20 cellular contexts compared by ENCODE assay signal in genomic region chr1:26894263-26894662, GRCh38. TPM values are rescaled to one million over a fixed set of nuclear protein-coding genes. Genes with fewer than 3 reads are reported as not detected.
DNase-seq lines count a peak whose midpoint lies in the region; ATAC-seq, FAIRE-seq and TF ChIP-seq lines count a peak whose summit lies in the region.
"Had no signal": no experiment of that assay in that cellular context is flagged by ENCODE, and none has a peak within 500 bp of the region (broad histone marks: within the 10 kb centered on the region; RNA-seq: fewer than 3 reads in every experiment).

No MANE protein-coding gene starts in this region.

- H3K4me3 ChIP-seq in astrocyte (ENCODE audit: insufficient read depth, low read depth, low read length) (no peak overlapping the region), keratinocyte (ENCODE audit: control insufficient read depth in 2 of 3, extremely low read depth in 1 of 3, insufficient read depth in 2 of 3, low read depth in 1 of 3, low read length in 3 of 3) (no peak overlapping the region), ovary (no peak overlapping the region)
- H3K4me3 ChIP-seq in CD4-positive, alpha-beta memory T cell (ENCODE audit: low read length in 2 of 2), result no peak overlapping the region
- H3K4me3 ChIP-seq: A549, SJCRH30 had no signal

- H3K9ac ChIP-seq in astrocyte (ENCODE audit: low read length) (no peak overlapping the region), keratinocyte (ENCODE audit: control insufficient read depth, extremely low read depth, insufficient read depth, low read length) (no peak overlapping the region)

- dilution Hi-C loops in keratinocyte (cut with MboI; ENCODE audit: extremely low pct_ligation_motif_present, low sequenced_read_pairs), result no loop called here

- H3K9me3 ChIP-seq in astrocyte (ENCODE audit: insufficient read depth, low read depth, low read length) (no peaks in the 10 kb centered on the region), keratinocyte (ENCODE audit: control insufficient read depth, low read depth, low read length) (no peaks in the 10 kb centered on the region), ovary (no peaks in the 10 kb centered on the region)
- no peaks in the 10 kb centered on the region for H3K9me3 ChIP-seq in CD4-positive, alpha-beta memory T cell (ENCODE audit: control insufficient read depth in 1 of 2, low read length in 2 of 2)
- H3K9me3 ChIP-seq: A549, SJCRH30 had no signal

- no peak for TF ChIP-seq CTCF in astrocyte (IDR thresholded peaks at IDR 0.05; ENCODE audit: insufficient read depth, low read depth, low read length)
- no peak for TF ChIP-seq CTCF in keratinocyte (optimal IDR thresholded peaks at IDR 0.05 in 1 of 3, IDR thresholded peaks at IDR 0.05 in 1 of 3, conservative IDR thresholded peaks at IDR 0.05 in 1 of 3; ENCODE audit: extremely low read depth in 1 of 3, insufficient read depth in 2 of 3, low read length in 3 of 3)
- TF ChIP-seq CTCF in ovary (IDR thresholded peaks at IDR 0.05), result no peak

- H3K27me3 ChIP-seq in astrocyte (ENCODE audit: insufficient read depth, low read length) (no peaks in the 10 kb centered on the region), keratinocyte (ENCODE audit: control insufficient read depth, extremely low read depth, insufficient read depth, low read length) (no peaks in the 10 kb centered on the region), ovary (no peaks in the 10 kb centered on the region)
- no peaks in the 10 kb centered on the region for H3K27me3 ChIP-seq in CD4-positive, alpha-beta memory T cell (ENCODE audit: insufficient read depth, low read length)
- H3K27me3 ChIP-seq: SJCRH30 had no signal

- no peak for FAIRE-seq in astrocyte (lab: Jason Lieb, UNC)
- peak; percentile 68 for FAIRE-seq in keratinocyte (lab: Jason Lieb, UNC)
- FAIRE-seq: A549, G401.6, GM12892, H1 had no signal

- peaks cover 15% of the 10 kb centered on the region for H3K4me1 Mint-ChIP-seq in activated naive CD8-positive, alpha-beta T cell treated with anti-CD3 and anti-CD28 coated beads for 36 hours
- H3K4me1 Mint-ChIP-seq in activated naive CD8-positive, alpha-beta T cell treated with anti-CD3 and anti-CD28 coated beads, Interleukin-2, amount 50 U/mL, for 24 hours, result peaks cover 22% of the 10 kb centered on the region
- H3K4me1 Mint-ChIP-seq in astrocyte (ENCODE audit: low read depth, unreplicated experiment), result peaks cover 9% of the 10 kb centered on the region
- peaks cover 22 to 33% of the 10 kb centered on the region in 2 donors for H3K4me1 Mint-ChIP-seq in stimulated activated naive B cell treated with anti-CD40 and anti-IgM and Interleukin-4, amounts not matched to agents 10 μg/mL and 1 μg/mL and 100 μg/mL, for 72 hours
- H3K4me1 Mint-ChIP-seq in CD4-positive, alpha-beta memory T cell, result peaks cover 9 to 40% (median 21%) of the 10 kb centered on the region in 4 donors

- no peak for TF ChIP-seq EP300 in ovary (IDR thresholded peaks at IDR 0.05)

- no peaks in the 10 kb centered on the region for H3K27me3 Mint-ChIP-seq in activated naive CD8-positive, alpha-beta T cell treated with anti-CD3 and anti-CD28 coated beads for 36 hours
- H3K27me3 Mint-ChIP-seq in activated naive CD8-positive, alpha-beta T cell treated with anti-CD3 and anti-CD28 coated beads, Interleukin-2, amount 50 U/mL, for 24 hours, result no peaks in the 10 kb centered on the region
- no peaks in the 10 kb centered on the region for H3K27me3 Mint-ChIP-seq in astrocyte (ENCODE audit: low read depth, unreplicated experiment)
- H3K27me3 Mint-ChIP-seq in stimulated activated naive B cell treated with anti-CD40 and anti-IgM and Interleukin-4, amounts not matched to agents 10 μg/mL and 1 μg/mL and 100 μg/mL, for 72 hours, result no peaks in the 10 kb centered on the region
- no peaks in the 10 kb centered on the region for H3K27me3 Mint-ChIP-seq in CD4-positive, alpha-beta memory T cell

- H2AFZ ChIP-seq in astrocyte (ENCODE audit: low read depth, low read length), result no peak overlapping the region
- no peak overlapping the region for H2AFZ ChIP-seq in keratinocyte (ENCODE audit: control insufficient read depth, low read length)

- no peak overlapping the region for H3K27ac ChIP-seq in astrocyte (ENCODE audit: low read depth, low read length)
- no peak overlapping the region for H3K27ac ChIP-seq in keratinocyte (ENCODE audit: control insufficient read depth, insufficient read depth, low read length)
- no peak overlapping the region for H3K27ac ChIP-seq in ovary
- H3K27ac ChIP-seq in CD4-positive, alpha-beta memory T cell (ENCODE audit: low read depth, low read length), result no peak overlapping the region
- H3K27ac ChIP-seq: A549, SJCRH30 had no signal

- peaks cover 13% of the 10 kb centered on the region for H3K36me3 Mint-ChIP-seq in activated naive CD8-positive, alpha-beta T cell treated with anti-CD3 and anti-CD28 coated beads for 36 hours
- peaks cover 27% of the 10 kb centered on the region for H3K36me3 Mint-ChIP-seq in activated naive CD8-positive, alpha-beta T cell treated with anti-CD3 and anti-CD28 coated beads, Interleukin-2, amount 50 U/mL, for 24 hours (ENCODE audit: low read depth)
- peaks cover 15% of the 10 kb centered on the region for H3K36me3 Mint-ChIP-seq in astrocyte (ENCODE audit: low read depth, unreplicated experiment)
- H3K36me3 Mint-ChIP-seq in stimulated activated naive B cell treated with anti-CD40 and anti-IgM and Interleukin-4, amounts not matched to agents 10 μg/mL and 1 μg/mL and 100 μg/mL, for 72 hours, result peaks cover 42 to 48% of the 10 kb centered on the region in 2 donors
- H3K36me3 Mint-ChIP-seq in CD4-positive, alpha-beta memory T cell, result peaks cover 25 to 61% of the 10 kb centered on the region in 2 donors

- TF ChIP-seq POLR2A in ovary (IDR thresholded peaks at IDR 0.05), result no peak

- no peak for ATAC-seq in activated naive CD8-positive, alpha-beta T cell treated with anti-CD3 and anti-CD28 coated beads, Interleukin-2, amount 50 U/mL, for 24 hours
- no peak for ATAC-seq in stimulated activated naive B cell treated with anti-CD40 and anti-IgM and Interleukin-4, amounts not matched to agents 10 μg/mL and 1 μg/mL and 100 μg/mL, for 72 hours (replicated peaks)
- ATAC-seq in HG02852 (IDR thresholded peaks at IDR 0.05; ENCODE audit: unreplicated experiment), result no peak
- ATAC-seq: A549 had no signal

- CTCF ChIA-PET in CD4-positive, alpha-beta memory T cell (lab: Charles Lee; ENCODE audit: partially characterized antibody), result interaction anchor here (1.0 to 1.1 kb wide), 2 partner anchors 8 to 15 kb away, joined by 3 to 4 read pairs; no protein-coding TSS in a partner anchor

- 91 to 92% (median 92%) methylated on average over 13 of the region's 13 CpGs for WGBS in ovary, 3 donors

- DNase-seq in activated naive CD8-positive, alpha-beta T cell treated with anti-CD3 and anti-CD28 coated beads for 36 hours, result no peak
- no peak for DNase-seq in activated naive CD8-positive, alpha-beta T cell treated with anti-CD3 and anti-CD28 coated beads, Interleukin-2, amount 50 U/mL, for 24 hours
- DNase-seq in astrocyte (ENCODE audit: low read depth), result no peak
- no peak for DNase-seq in keratinocyte (ENCODE audit: low read depth, low spot score)
- DNase-seq in stimulated activated naive B cell treated with anti-CD40 and anti-IgM and Interleukin-4, amounts not matched to agents 10 μg/mL and 1 μg/mL and 100 μg/mL, for 72 hours, result no peak
- no peak for DNase-seq in ovary
- no peak for DNase-seq in CD4-positive, alpha-beta memory T cell
- DNase-seq: DMS79 treated with DMSO at 0.1 percent for 48 hours, HFFc6, Karpas-422, NCI-H1417, NCI-H2029, NCI-H510A, SJCRH30 had no signal

- no peaks in the 10 kb centered on the region for H3K9me3 Mint-ChIP-seq in activated naive CD8-positive, alpha-beta T cell treated with anti-CD3 and anti-CD28 coated beads for 36 hours
- H3K9me3 Mint-ChIP-seq in activated naive CD8-positive, alpha-beta T cell treated with anti-CD3 and anti-CD28 coated beads, Interleukin-2, amount 50 U/mL, for 24 hours, result no peaks in the 10 kb centered on the region
- H3K9me3 Mint-ChIP-seq in astrocyte (ENCODE audit: unreplicated experiment), result no peaks in the 10 kb centered on the region
- no peaks in the 10 kb centered on the region for H3K9me3 Mint-ChIP-seq in stimulated activated naive B cell treated with anti-CD40 and anti-IgM and Interleukin-4, amounts not matched to agents 10 μg/mL and 1 μg/mL and 100 μg/mL, for 72 hours
- H3K9me3 Mint-ChIP-seq in CD4-positive, alpha-beta memory T cell, result no peaks in the 10 kb centered on the region
- H3K9me3 Mint-ChIP-seq: CD14-positive monocyte, HFFc6 had no signal

- H3K27ac Mint-ChIP-seq in activated naive CD8-positive, alpha-beta T cell treated with anti-CD3 and anti-CD28 coated beads for 36 hours, result peak overlapping the region; percentile 1
- H3K27ac Mint-ChIP-seq in activated naive CD8-positive, alpha-beta T cell treated with anti-CD3 and anti-CD28 coated beads, Interleukin-2, amount 50 U/mL, for 24 hours, result no peak overlapping the region
- H3K27ac Mint-ChIP-seq in astrocyte (ENCODE audit: unreplicated experiment), result no peak overlapping the region
- peak overlapping the region; percentile 11 for H3K27ac Mint-ChIP-seq in stimulated activated naive B cell treated with anti-CD40 and anti-IgM and Interleukin-4, amounts not matched to agents 10 μg/mL and 1 μg/mL and 100 μg/mL, for 72 hours
- H3K27ac Mint-ChIP-seq in CD4-positive, alpha-beta memory T cell, result peak overlapping the region in 3 of 7 donors; percentile 12 to 79 (median 71)
- H3K27ac Mint-ChIP-seq: HFFc6 had no signal

- H3K9me1 ChIP-seq in keratinocyte (ENCODE audit: control insufficient read depth, extremely low read depth, insufficient read depth, low read length), result no peaks in the 10 kb centered on the region

- H3K79me2 ChIP-seq in astrocyte (ENCODE audit: insufficient read depth, low read length), result peaks cover 41% of the 10 kb centered on the region
- peaks cover 27% of the 10 kb centered on the region for H3K79me2 ChIP-seq in keratinocyte (ENCODE audit: control insufficient read depth, insufficient read depth, low read length)

- H4K20me1 ChIP-seq in astrocyte (ENCODE audit: insufficient read depth, low read length), result peaks cover 9% of the 10 kb centered on the region
- no peaks in the 10 kb centered on the region for H4K20me1 ChIP-seq in keratinocyte (ENCODE audit: control insufficient read depth, extremely low read depth, insufficient read depth, low read length)

- POLR2A ChIA-PET in CD4-positive, alpha-beta memory T cell (lab: Charles Lee; ENCODE audit: partially characterized antibody), result no interaction called here

- no peak overlapping the region for H3K4me2 ChIP-seq in astrocyte (ENCODE audit: low read length)
- peak overlapping the region; percentile 19 for H3K4me2 ChIP-seq in keratinocyte (ENCODE audit: control insufficient read depth, extremely low read depth, insufficient read depth, low read depth, low read length)
- H3K4me2 ChIP-seq: A549 had no signal

- H3K4me3 Mint-ChIP-seq in activated naive CD8-positive, alpha-beta T cell treated with anti-CD3 and anti-CD28 coated beads for 36 hours, result no peak overlapping the region
- H3K4me3 Mint-ChIP-seq in activated naive CD8-positive, alpha-beta T cell treated with anti-CD3 and anti-CD28 coated beads, Interleukin-2, amount 50 U/mL, for 24 hours, result no peak overlapping the region
- H3K4me3 Mint-ChIP-seq in astrocyte (ENCODE audit: unreplicated experiment), result peak overlapping the region; percentile 50
- H3K4me3 Mint-ChIP-seq in stimulated activated naive B cell treated with anti-CD40 and anti-IgM and Interleukin-4, amounts not matched to agents 10 μg/mL and 1 μg/mL and 100 μg/mL, for 72 hours, result no peak overlapping the region
- peak overlapping the region in 1 of 8 donors; percentile 62 for H3K4me3 Mint-ChIP-seq in CD4-positive, alpha-beta memory T cell
- H3K4me3 Mint-ChIP-seq: CD14-positive monocyte, HFFc6 had no signal

- intact Hi-C loops in ovary (cut with DNase I), result no loop called here
- intact Hi-C loops in CD4-positive, alpha-beta memory T cell (cut with micrococcal nuclease), result no loop called here

- H3K4me1 ChIP-seq in astrocyte (ENCODE audit: insufficient read depth, low read length) (peaks cover 16% of the 10 kb centered on the region), keratinocyte (ENCODE audit: control insufficient read depth, extremely low read depth, insufficient read depth, low read length) (peaks cover 27% of the 10 kb centered on the region), ovary (ENCODE audit: insufficient read depth) (peaks cover 4% of the 10 kb centered on the region)
- H3K4me1 ChIP-seq in CD4-positive, alpha-beta memory T cell (ENCODE audit: insufficient read depth, low read length), result peaks cover 23% of the 10 kb centered on the region

- H3K36me3 ChIP-seq in astrocyte (ENCODE audit: insufficient read depth, low read length), result peaks cover 24% of the 10 kb centered on the region
- H3K36me3 ChIP-seq in keratinocyte (ENCODE audit: control insufficient read depth in 2 of 2, extremely low read depth in 1 of 2, insufficient read depth in 2 of 2, low read length in 2 of 2), result peaks cover 11 to 16% of the 10 kb centered on the region in 2 experiments
- no peaks in the 10 kb centered on the region for H3K36me3 ChIP-seq in ovary
- peaks cover 44% of the 10 kb centered on the region for H3K36me3 ChIP-seq in CD4-positive, alpha-beta memory T cell (ENCODE audit: insufficient read depth, low read length)

RNA-seq across cellular contexts. Expression of gene GPN2, which starts 4.2 kb away (rescaled TPM):
- total RNA-seq in activated naive CD8-positive, alpha-beta T cell treated with anti-CD3 and anti-CD28 coated beads for 36 hours, result 10 to 100 TPM; 64.1 to 65.0 TPM
- total RNA-seq in astrocyte, result 24.5 and 25.5 TPM in 2 replicates
- 31.9 to 43.7 TPM (median 37.2 TPM) in 3 replicates for polyA plus RNA-seq in keratinocyte
- polyA plus RNA-seq in keratinocyte (2011; ENCODE audit: low read depth), result 8.2 TPM
- 31.2 and 33.2 TPM in 2 replicates for polyA plus RNA-seq in keratinocyte (2011; cell fraction: cytosol; rRNA removed)
- 29.8 and 42.6 TPM in 2 replicates for polyA plus RNA-seq in keratinocyte (2011; cell fraction: nucleus; rRNA removed)
- polyA plus RNA-seq in keratinocyte (2012; ENCODE audit: low replicate concordance), result 15.2 and 33.1 TPM in 2 replicates
- polyA minus RNA-seq in keratinocyte, result 32.8 to 56.8 TPM (median 45.6 TPM) in 3 replicates
- 17.3 TPM for polyA minus RNA-seq in keratinocyte (2011; cell fraction: cytosol; rRNA and poly(A)+ RNA removed)
- 19.7 and 26.1 TPM in 2 replicates for polyA minus RNA-seq in keratinocyte (2011; cell fraction: nucleus; rRNA and poly(A)+ RNA removed)
- 10 to 100 TPM in 5 of 7 donors, 1 to 10 TPM in 2; 6.9 to 27.8 (median 20.4) TPM for total RNA-seq in ovary
- 10 to 100 TPM; 14.6 to 20.9 TPM for polyA plus RNA-seq in ovary
- 10 to 100 TPM; 37.0 to 38.0 TPM for total RNA-seq in CD4-positive, alpha-beta memory T cell
- polyA plus RNA-seq in CD4-positive, alpha-beta memory T cell, result 10 to 100 TPM; 15.3 to 18.8 TPM

RNA-seq across cellular contexts. Expression of gene GPATCH3, which starts 6.0 kb away (rescaled TPM):
- total RNA-seq in activated naive CD8-positive, alpha-beta T cell treated with anti-CD3 and anti-CD28 coated beads for 36 hours, result 10 to 100 TPM; 13.3 to 14.4 TPM
- 12.8 and 13.7 TPM in 2 replicates for total RNA-seq in astrocyte
- 5.7 to 7.3 TPM (median 7.1 TPM) in 3 replicates for polyA plus RNA-seq in keratinocyte
- polyA plus RNA-seq in keratinocyte (2011; ENCODE audit: low read depth), result 6.3 TPM
- polyA plus RNA-seq in keratinocyte (2011; cell fraction: cytosol; rRNA removed), result 5.1 and 7.5 TPM in 2 replicates
- polyA plus RNA-seq in keratinocyte (2011; cell fraction: nucleus; rRNA removed), result 12.7 and 12.8 TPM in 2 replicates
- polyA plus RNA-seq in keratinocyte (2012; ENCODE audit: low replicate concordance), result 6.6 and 9.6 TPM in 2 replicates
- polyA minus RNA-seq in keratinocyte, result 4.5 to 7.8 TPM (median 5.2 TPM) in 3 replicates
- 5.9 TPM for polyA minus RNA-seq in keratinocyte (2011; cell fraction: cytosol; rRNA and poly(A)+ RNA removed)
- polyA minus RNA-seq in keratinocyte (2011; cell fraction: nucleus; rRNA and poly(A)+ RNA removed), result 5.4 and 7.7 TPM in 2 replicates
- total RNA-seq in ovary, result 10 to 100 TPM in 5 of 7 donors, 1 to 10 TPM in 2; 3.1 to 16.4 (median 11.3) TPM
- polyA plus RNA-seq in ovary, result 1 to 10 TPM; 7.6 to 9.6 TPM
- total RNA-seq in CD4-positive, alpha-beta memory T cell, result 10 to 100 TPM; 25.0 to 26.7 TPM
- 10 to 100 TPM; 11.4 to 13.4 TPM for polyA plus RNA-seq in CD4-positive, alpha-beta memory T cell

RNA-seq across cellular contexts. Expression of gene NR0B2, which starts 19.5 kb away (rescaled TPM):
- total RNA-seq in activated naive CD8-positive, alpha-beta T cell treated with anti-CD3 and anti-CD28 coated beads for 36 hours, result not detected
- not detected in 2 replicates for total RNA-seq in astrocyte
- polyA plus RNA-seq in keratinocyte, result not detected in 3 replicates
- not detected for polyA plus RNA-seq in keratinocyte (2011; ENCODE audit: low read depth)
- not detected in 2 replicates for polyA plus RNA-seq in keratinocyte (2011; cell fraction: cytosol; rRNA removed)
- not detected in 2 replicates for polyA plus RNA-seq in keratinocyte (2011; cell fraction: nucleus; rRNA removed)
- polyA plus RNA-seq in keratinocyte (2012; ENCODE audit: low replicate concordance), result not detected in 2 replicates
- polyA minus RNA-seq in keratinocyte, result not detected in 3 replicates
- polyA minus RNA-seq in keratinocyte (2011; cell fraction: cytosol; rRNA and poly(A)+ RNA removed), result not detected
- not detected in 2 replicates for polyA minus RNA-seq in keratinocyte (2011; cell fraction: nucleus; rRNA and poly(A)+ RNA removed)
- under 1 TPM in 1 of 7 donors, not detected in 6; 0.18 TPM for total RNA-seq in ovary
- polyA plus RNA-seq in ovary, result under 1 TPM in 1 of 2 donors, not detected in 1; 0.18 TPM
- total RNA-seq in CD4-positive, alpha-beta memory T cell, result not detected
- polyA plus RNA-seq in CD4-positive, alpha-beta memory T cell, result not detected
- total RNA-seq: H1, HFFc6, SJCRH30 had no signal
- polyA plus RNA-seq: A549, CD14-positive monocyte, H1 had no signal

RNA-seq across cellular contexts. Expression of gene NUDC, which starts 27.3 kb away (rescaled TPM):
- total RNA-seq in activated naive CD8-positive, alpha-beta T cell treated with anti-CD3 and anti-CD28 coated beads for 36 hours, result 100 to 1,000 TPM; 146 to 147 TPM
- total RNA-seq in astrocyte, result 70.2 and 71.6 TPM in 2 replicates
- 27.4 to 89.5 TPM (median 57.3 TPM) in 3 replicates for polyA plus RNA-seq in keratinocyte
- polyA plus RNA-seq in keratinocyte (2011; ENCODE audit: low read depth), result 73.4 TPM
- polyA plus RNA-seq in keratinocyte (2011; cell fraction: cytosol; rRNA removed), result 49.6 and 68.7 TPM in 2 replicates
- 64.9 and 70.7 TPM in 2 replicates for polyA plus RNA-seq in keratinocyte (2011; cell fraction: nucleus; rRNA removed)
- polyA plus RNA-seq in keratinocyte (2012; ENCODE audit: low replicate concordance), result 64.7 and 132 TPM in 2 replicates
- 12.6 to 29.6 TPM (median 22.0 TPM) in 3 replicates for polyA minus RNA-seq in keratinocyte
- polyA minus RNA-seq in keratinocyte (2011; cell fraction: cytosol; rRNA and poly(A)+ RNA removed), result 52.2 TPM
- 11.9 and 19.9 TPM in 2 replicates for polyA minus RNA-seq in keratinocyte (2011; cell fraction: nucleus; rRNA and poly(A)+ RNA removed)
- total RNA-seq in ovary, result 10 to 100 TPM; 32.8 to 66.9 (median 57.1) TPM
- 10 to 100 TPM; 57.6 to 76.7 TPM for polyA plus RNA-seq in ovary
- 10 to 100 TPM; 42.0 to 43.0 TPM for total RNA-seq in CD4-positive, alpha-beta memory T cell
- polyA plus RNA-seq in CD4-positive, alpha-beta memory T cell, result 10 to 100 TPM; 83.6 to 98.2 TPM

RNA-seq across cellular contexts. Expression of gene SFN, which starts 31.3 kb away (rescaled TPM):
- total RNA-seq in activated naive CD8-positive, alpha-beta T cell treated with anti-CD3 and anti-CD28 coated beads for 36 hours, result under 1 TPM in 1 of 2 experiments, not detected in 1; 0.43 TPM
- total RNA-seq in astrocyte (5.5 and 14.5 TPM in 2 replicates), ovary (under 1 TPM in 5 of 7 donors, not detected in 2; 0.35 to 0.80 (median 0.37) TPM)
- polyA plus RNA-seq in keratinocyte (1,394 to 2,602 TPM (median 2,333 TPM) in 3 replicates), ovary (under 1 TPM in 1 of 2 donors, not detected in 1; 0.17 TPM)
- 775 TPM for polyA plus RNA-seq in keratinocyte (2011; ENCODE audit: low read depth)
- polyA plus RNA-seq in keratinocyte (2011; cell fraction: cytosol; rRNA removed), result 1,484 and 3,345 TPM in 2 replicates
- 1,730 and 2,605 TPM in 2 replicates for polyA plus RNA-seq in keratinocyte (2011; cell fraction: nucleus; rRNA removed)
- 3,203 and 3,341 TPM in 2 replicates for polyA plus RNA-seq in keratinocyte (2012; ENCODE audit: low replicate concordance)
- polyA minus RNA-seq in keratinocyte, result 637 to 2,055 TPM (median 889 TPM) in 3 replicates
- 1,532 TPM for polyA minus RNA-seq in keratinocyte (2011; cell fraction: cytosol; rRNA and poly(A)+ RNA removed)
- 888 and 889 TPM in 2 replicates for polyA minus RNA-seq in keratinocyte (2011; cell fraction: nucleus; rRNA and poly(A)+ RNA removed)
- under 1 TPM; 0.76 to 0.83 TPM for total RNA-seq in CD4-positive, alpha-beta memory T cell
- polyA plus RNA-seq in CD4-positive, alpha-beta memory T cell, result not detected
- polyA plus RNA-seq: CD14-positive monocyte had no signal

Comparison
In these comparisons a context has a peak if more than half of its experiments do, and no peak if none do; other contexts are left out.
1. H3K27ac Mint-ChIP-seq: peak in activated naive CD8-positive, alpha-beta T cell treated with anti-CD3 and anti-CD28 coated beads for 36 hours (single experiment) and stimulated activated naive B cell treated with anti-CD40 and anti-IgM and Interleukin-4, amounts not matched to agents 10 μg/mL and 1 μg/mL and 100 μg/mL, for 72 hours (single experiment); none in activated naive CD8-positive, alpha-beta T cell treated with anti-CD3 and anti-CD28 coated beads, Interleukin-2, amount 50 U/mL, for 24 hours (single experiment) and astrocyte (single experiment).